ENCODE assay signal across 1 cellular context in the genomic region with DNA sequence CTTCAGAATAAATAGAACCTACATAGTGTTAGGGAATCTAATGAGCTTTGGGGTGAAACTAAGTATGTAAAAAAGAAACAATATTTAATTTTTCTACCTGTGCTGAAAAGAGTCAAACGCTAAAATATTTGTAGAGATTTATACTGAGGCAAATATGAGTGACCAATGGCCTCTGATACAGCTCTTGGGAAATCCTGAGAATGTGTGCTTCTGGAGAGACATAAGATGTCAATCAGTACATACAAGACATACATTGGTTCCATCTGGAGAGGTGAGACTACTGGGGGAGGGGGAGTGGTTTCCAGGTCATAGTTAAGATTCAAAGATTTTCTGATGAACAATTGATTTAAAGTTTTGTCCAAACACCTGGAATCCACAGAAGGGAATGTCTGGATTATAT.
A peak's percentile ranks its signal among the peaks of the same experiment; 100 is the strongest.
TF ChIP-seq lines count a peak whose summit lies in the region.

No MANE protein-coding gene starts in this region.

TF ChIP-seq in GM12878, 131 proteins besides CTCF, POLR2A, EP300 and RAD21:
- TF ChIP-seq, protein P1, sequence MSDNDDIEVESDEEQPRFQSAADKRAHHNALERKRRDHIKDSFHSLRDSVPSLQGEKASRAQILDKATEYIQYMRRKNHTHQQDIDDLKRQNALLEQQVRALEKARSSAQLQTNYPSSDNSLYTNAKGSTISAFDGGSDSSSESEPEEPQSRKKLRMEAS (IDR thresholded peaks at IDR 0.05; ENCODE audit: low read depth, low read length), result no peak
- no peak for TF ChIP-seq ZBED1 (IDR thresholded peaks at IDR 0.05; ENCODE audit: borderline replicate concordance)
- TF ChIP-seq, protein P2, sequence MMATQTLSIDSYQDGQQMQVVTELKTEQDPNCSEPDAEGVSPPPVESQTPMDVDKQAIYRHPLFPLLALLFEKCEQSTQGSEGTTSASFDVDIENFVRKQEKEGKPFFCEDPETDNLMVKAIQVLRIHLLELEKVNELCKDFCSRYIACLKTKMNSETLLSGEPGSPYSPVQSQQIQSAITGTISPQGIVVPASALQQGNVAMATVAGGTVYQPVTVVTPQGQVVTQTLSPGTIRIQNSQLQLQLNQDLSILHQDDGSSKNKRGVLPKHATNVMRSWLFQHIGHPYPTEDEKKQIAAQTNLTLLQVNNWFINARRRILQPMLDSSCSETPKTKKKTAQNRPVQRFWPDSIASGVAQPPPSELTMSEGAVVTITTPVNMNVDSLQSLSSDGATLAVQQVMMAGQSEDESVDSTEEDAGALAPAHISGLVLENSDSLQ (IDR thresholded peaks at IDR 0.05), result peak; percentile 42; the same call in 1 of the 2 replicates
